ENCODE assay signal across 15 cellular contexts in genomic region chr10:60914676-60915075, GRCh38. TPM values are rescaled to one million over a fixed set of nuclear protein-coding genes. Genes with fewer than 3 reads are reported as not detected.
DNase-seq lines count a peak whose midpoint lies in the region; ATAC-seq, FAIRE-seq and TF ChIP-seq lines count a peak whose summit lies in the region.
"Had no signal": no experiment of that assay in that cellular context is flagged by ENCODE, and none has a peak within 500 bp of the region (broad histone marks: within the 10 kb centered on the region; RNA-seq: fewer than 3 reads in every experiment).

No MANE protein-coding gene starts in this region.

- no peak for TF ChIP-seq RAD21 in A549 (conservative IDR thresholded peaks at IDR 0.05 in 1 of 2, IDR thresholded peaks at IDR 0.05 in 1 of 2)

- TF ChIP-seq CTCF in A549 (IDR thresholded peaks at IDR 0.05) = no peak
- TF ChIP-seq CTCF in fibroblast of lung (conservative IDR thresholded peaks at IDR 0.05 in 1 of 2, IDR thresholded peaks at IDR 0.05 in 1 of 2; ENCODE audit: low read depth in 1 of 2, low read length in 2 of 2) = no peak

- no peak overlapping the region for H3K9ac ChIP-seq in fibroblast of lung (ENCODE audit: insufficient read depth, low read length)

- H3K9me3 Mint-ChIP-seq in naive thymus-derived CD4-positive, alpha-beta T cell = peaks cover 0 to 4% (median 0%) of the 10 kb centered on the region in 11 donors

- peaks cover 22% of the 10 kb centered on the region; the same call in 2 of the 3 replicates for H3K4me1 ChIP-seq in A549
- H3K4me1 ChIP-seq in fibroblast of lung (ENCODE audit: control insufficient read depth, extremely low read depth, insufficient read depth, low read length) = peaks cover 18% of the 10 kb centered on the region
- no peaks in the 10 kb centered on the region for H3K4me1 ChIP-seq in naive thymus-derived CD4-positive, alpha-beta T cell (ENCODE audit: control insufficient read depth in 2 of 2, insufficient read depth in 2 of 2, low read length in 2 of 2)

- H3K79me2 ChIP-seq in fibroblast of lung (ENCODE audit: control insufficient read depth, insufficient read depth, low read length) = no peaks in the 10 kb centered on the region

- H2AFZ ChIP-seq in fibroblast of lung (ENCODE audit: low read length) = no peak overlapping the region
- H2AFZ ChIP-seq: PC-9 had no signal

- CTCF ChIA-PET in A549 (lab: Yijun Ruan, JAX) = no interaction called here
- CTCF ChIA-PET in naive thymus-derived CD4-positive, alpha-beta T cell (lab: Charles Lee) = no interaction called here

- no peak overlapping the region for H3K27ac Mint-ChIP-seq in naive thymus-derived CD4-positive, alpha-beta T cell

- intact Hi-C loops in naive thymus-derived CD4-positive, alpha-beta T cell (cut with micrococcal nuclease) = no loop called here

- H3K27me3 ChIP-seq in fibroblast of lung (ENCODE audit: control insufficient read depth, insufficient read depth, low read length) (no peaks in the 10 kb centered on the region), H7 (ENCODE audit: control insufficient read depth, insufficient read depth, low read length) (no peaks in the 10 kb centered on the region)
- no peaks in the 10 kb centered on the region for H3K27me3 ChIP-seq in naive thymus-derived CD4-positive, alpha-beta T cell (ENCODE audit: control insufficient read depth in 2 of 2, insufficient read depth in 2 of 2, low read length in 2 of 2)
- H3K27me3 ChIP-seq: thyroid gland had no signal

- H3K9me3 ChIP-seq in A549 = no peaks in the 10 kb centered on the region
- H3K9me3 ChIP-seq in fibroblast of lung (ENCODE audit: control insufficient read depth, insufficient read depth, low read depth, low read length) = no peaks in the 10 kb centered on the region
- H3K9me3 ChIP-seq in naive thymus-derived CD4-positive, alpha-beta T cell (ENCODE audit: control insufficient read depth in 2 of 3, low read length in 3 of 3) = no peaks in the 10 kb centered on the region
- H3K9me3 ChIP-seq: thyroid gland had no signal

- no peaks in the 10 kb centered on the region for H3K36me3 Mint-ChIP-seq in naive thymus-derived CD4-positive, alpha-beta T cell

- no peak overlapping the region for H3K4me3 Mint-ChIP-seq in naive thymus-derived CD4-positive, alpha-beta T cell

- peaks cover 6 to 15% (median 10%) of the 10 kb centered on the region in 5 donors for H3K27me3 Mint-ChIP-seq in naive thymus-derived CD4-positive, alpha-beta T cell

- H3K4me1 Mint-ChIP-seq in naive thymus-derived CD4-positive, alpha-beta T cell = peaks cover 3 to 11% (median 10%) of the 10 kb centered on the region in 7 donors

- peaks cover 4% of the 10 kb centered on the region for H3K36me3 ChIP-seq in fibroblast of lung (ENCODE audit: control insufficient read depth, insufficient read depth, low read length)
- H3K36me3 ChIP-seq in naive thymus-derived CD4-positive, alpha-beta T cell (ENCODE audit: control insufficient read depth in 2 of 3, insufficient read depth in 3 of 3, low read length in 3 of 3) = no peaks in the 10 kb centered on the region
- no peaks in the 10 kb centered on the region; the same call in 1 of the 2 replicates for H3K36me3 ChIP-seq in H7 (replicated peaks; ENCODE audit: control insufficient read depth, insufficient read depth, low read length)
- H3K36me3 ChIP-seq: thyroid gland had no signal

- TF ChIP-seq EP300 in A549 (IDR thresholded peaks at IDR 0.05) = no peak

- DNase-seq in A549 (ENCODE audit: low read depth in 1 of 2, low spot score in 1 of 2) = no peak
- peak; percentile 53 for DNase-seq in NCI-H226
- peak; percentile 92 to 94 for DNase-seq in fibroblast of lung (ENCODE audit: low read depth in 2 of 2)
- peak; percentile 75 for DNase-seq in non-pigmented ciliary epithelial cell (ENCODE audit: low read depth)
- no peak for DNase-seq in naive thymus-derived CD4-positive, alpha-beta T cell
- no peak for DNase-seq in OCI-M2 (lab: John Stamatoyannopoulos, UW; ENCODE audit: unreplicated experiment)
- no peak for DNase-seq in H7
- DNase-seq: activated CD4-positive, CD25-positive, alpha-beta regulatory T cell; AML-193; NCI-H2081; PC-9; stimulated activated CD4-positive, alpha-beta T cell treated with anti-CD3 and anti-CD28 coated beads, Interleukin-4, amount 100 ng/mL, for 1 hour had no signal

- POLR2A ChIA-PET in A549 (lab: Yijun Ruan, JAX) = no interaction called here
- POLR2A ChIA-PET in naive thymus-derived CD4-positive, alpha-beta T cell (lab: Charles Lee) = no interaction called here

- WGBS in A549 (ENCODE audit: missing lambda C conversion rate) = 78% methylated on average over 2 of the region's 2 CpGs

- H3K4me2 ChIP-seq in A549 = peak overlapping the region; percentile 35; the same call in 2 of the 3 replicates
- peak overlapping the region; percentile 34 for H3K4me2 ChIP-seq in fibroblast of lung (ENCODE audit: extremely low read depth, insufficient read depth, low read length)
- H3K4me2 ChIP-seq: PC-9 had no signal

- ATAC-seq in A549 = no peak
- no peak for ATAC-seq in GM18870 (IDR thresholded peaks at IDR 0.05; ENCODE audit: unreplicated experiment)
- ATAC-seq in naive thymus-derived CD4-positive, alpha-beta T cell = no peak

- no peak for FAIRE-seq in A549 (lab: Jason Lieb, UNC)

- H4K20me1 ChIP-seq in fibroblast of lung (ENCODE audit: control insufficient read depth, extremely low read depth, insufficient read depth, low read length) = no peaks in the 10 kb centered on the region

- no peak for TF ChIP-seq POLR2A in A549 (IDR thresholded peaks at IDR 0.05; ENCODE audit: low read length)

- no peak overlapping the region for H3K27ac ChIP-seq in A549
- H3K27ac ChIP-seq in fibroblast of lung (ENCODE audit: insufficient read depth, low read length) = peak overlapping the region; percentile 52
- no peak overlapping the region for H3K27ac ChIP-seq in naive thymus-derived CD4-positive, alpha-beta T cell (ENCODE audit: low read depth, low read length)
- H3K27ac ChIP-seq: epithelial cell of prostate, PC-9, thyroid gland had no signal

- no peak overlapping the region for H3K4me3 ChIP-seq in A549
- no peak overlapping the region for H3K4me3 ChIP-seq in fibroblast of lung (replicated peaks in 1 of 4; ENCODE audit: control extremely low read depth in 1 of 4, insufficient read depth in 1 of 4, low read depth in 3 of 4, low read length in 4 of 4)
- no peak overlapping the region for H3K4me3 ChIP-seq in naive thymus-derived CD4-positive, alpha-beta T cell (ENCODE audit: low read length)
- H3K4me3 ChIP-seq in H7 (ENCODE audit: insufficient read depth, low read depth, low read length) = no peak overlapping the region
- H3K4me3 ChIP-seq: PC-9, thyroid gland had no signal

TF ChIP-seq in A549, 52 proteins besides CTCF, POLR2A, EP300 and RAD21:
- TF ChIP-seq BHLHE40 (IDR thresholded peaks at IDR 0.05; ENCODE audit: low read depth, low read length) = no peak
- TF ChIP-seq JUNB (IDR thresholded peaks at IDR 0.05) = no peak

RNA-seq across cellular contexts. Expression of gene RHOBTB1, which starts 29.3 kb away (rescaled TPM):
- polyA plus RNA-seq in A549 (2011; rRNA removed) (24.7 TPM in 2 replicates), A549 (2017; fragmentation: RNase III; extraction: RNeasy Plus Mini Kit Qiagen cat#74134 plus additional on column Dnase treatment) (5.3 to 6.6 TPM (median 5.7 TPM) in 3 replicates), fibroblast of lung (14.9 and 42.6 TPM in 2 replicates)
- 4.3 and 4.9 TPM in 2 replicates for polyA plus RNA-seq in A549 (2012; cell fraction: cytosol; rRNA removed)
- 2.6 and 4.2 TPM in 2 replicates for polyA plus RNA-seq in A549 (2012; cell fraction: nucleus; rRNA removed)
- 19.1 and 23.7 TPM in 2 replicates for polyA minus RNA-seq in A549 (2011; rRNA and poly(A)+ RNA removed)
- total RNA-seq in fibroblast of lung = 19.8 TPM in 2 replicates
- polyA plus RNA-seq in fibroblast of lung (2012) = 9.3 and 25.8 TPM in 2 replicates
- polyA minus RNA-seq in fibroblast of lung (ENCODE audit: low replicate concordance) = 5.1 and 8.7 TPM in 2 replicates
- 1 to 10 TPM in 1 of 5 experiments, under 1 TPM in 3, not detected in 1; 0.11 to 1.1 (median 0.22) TPM for total RNA-seq in naive thymus-derived CD4-positive, alpha-beta T cell
- not detected for polyA plus RNA-seq in naive thymus-derived CD4-positive, alpha-beta T cell
- 8.1 and 10.5 TPM in 2 replicates for total RNA-seq in H7 (2014; rRNA removed; shearing (Covaris generic))

Comparison
In these comparisons a context has a peak if more than half of its experiments do, and no peak if none do; other contexts are left out.
1. DNase-seq: peak in NCI-H226 (single experiment), fibroblast of lung (2 of 2) and non-pigmented ciliary epithelial cell (single experiment); none in A549 (0 of 2), naive thymus-derived CD4-positive, alpha-beta T cell (0 of 9), OCI-M2 (single experiment) and H7 (single experiment).